In the genomic region with DNA sequence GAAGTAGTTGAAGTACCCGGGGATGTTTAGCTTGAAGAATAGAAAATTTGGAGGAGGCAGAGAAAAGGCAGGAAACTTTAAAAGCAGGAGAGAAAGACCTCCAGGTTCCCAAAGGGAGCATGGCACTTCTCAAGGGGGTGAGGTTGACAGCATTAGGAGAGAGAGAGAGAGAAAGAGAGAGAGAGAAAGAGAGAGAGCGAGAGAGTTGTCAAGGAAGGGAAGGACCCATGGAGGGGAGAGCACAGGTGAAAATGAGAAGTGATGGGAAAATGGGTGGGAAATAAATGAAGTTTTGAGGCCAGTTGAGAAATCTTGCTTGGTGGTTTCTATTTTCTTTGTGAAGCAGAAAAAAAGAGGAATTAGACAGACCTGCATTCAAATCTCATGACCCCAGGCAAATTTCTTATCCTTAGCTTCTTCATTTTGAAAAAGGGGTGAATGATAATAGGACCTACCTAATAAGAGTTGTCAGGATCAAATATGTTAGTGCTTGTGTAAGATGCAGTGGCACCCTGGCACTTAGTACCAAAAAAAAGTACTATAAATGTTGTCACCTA, we compare ENCODE assay signal across 18 cellular contexts. TPM values are rescaled to one million over a fixed set of nuclear protein-coding genes. Genes with fewer than 3 reads are reported as not detected.
DNase-seq lines count a peak whose midpoint lies in the region; ATAC-seq, FAIRE-seq and TF ChIP-seq lines count a peak whose summit lies in the region.
"Had no signal": no experiment of that assay in that cellular context is flagged by ENCODE, and none has a peak within 500 bp of the region (broad histone marks: within the 10 kb centered on the region; RNA-seq: fewer than 3 reads in every experiment).

No MANE protein-coding gene starts in this region.

- H3K9ac ChIP-seq in BLaER1 = no peak overlapping the region
- no peak overlapping the region for H3K9ac ChIP-seq in OCI-LY3 (ENCODE audit: low read length)
- peak overlapping the region; percentile 47 for H3K9ac ChIP-seq in GM12878 (ENCODE audit: control insufficient read depth, insufficient read depth, low read length)

- H3K27me3 ChIP-seq in BLaER1 (no peaks in the 10 kb centered on the region), DOHH2 (ENCODE audit: control insufficient read depth, low read length) (no peaks in the 10 kb centered on the region), OCI-LY3 (ENCODE audit: low read depth, low read length) (peaks cover 71% of the 10 kb centered on the region), GM12878 (replicated peaks in 1 of 2; ENCODE audit: control insufficient read depth in 2 of 2, insufficient read depth in 2 of 2, low read length in 1 of 2) (no peaks in the 10 kb centered on the region)
- H3K27me3 ChIP-seq: tibial artery had no signal

- peaks cover 3% of the 10 kb centered on the region; the same call in 1 of the 2 replicates for H3K79me2 ChIP-seq in DOHH2 (ENCODE audit: control insufficient read depth, low read length)
- H3K79me2 ChIP-seq in OCI-LY3 (ENCODE audit: low read length) = no peaks in the 10 kb centered on the region
- H3K79me2 ChIP-seq in GM12878 (ENCODE audit: control insufficient read depth, insufficient read depth, low read length) = peaks cover 89% of the 10 kb centered on the region

- H4K20me1 ChIP-seq in BLaER1 = no peaks in the 10 kb centered on the region
- H4K20me1 ChIP-seq in DOHH2 (ENCODE audit: control insufficient read depth, insufficient read depth, low read depth, low read length) = no peaks in the 10 kb centered on the region
- H4K20me1 ChIP-seq in OCI-LY3 (ENCODE audit: insufficient read depth, low read length) = peaks cover 6% of the 10 kb centered on the region
- H4K20me1 ChIP-seq in GM12878 (ENCODE audit: control insufficient read depth, insufficient read depth) = no peaks in the 10 kb centered on the region

- peaks cover 15% of the 10 kb centered on the region for H3K36me3 Mint-ChIP-seq in activated T-helper 2 cell treated with anti-CD3 and anti-CD28 coated beads, Interferon-gamma antibody, Interleukin-2, Interleukin-4, amounts not matched to agents 10 μg/mL and 5 μg/mL and 100 μg/mL, durations not matched to agents 14 hours and 24 hours and 36 hours (ENCODE audit: low read depth)
- H3K36me3 Mint-ChIP-seq: WTC11 had no signal

- TF ChIP-seq RAD21 in GM12878 (IDR thresholded peaks at IDR 0.05; ENCODE audit: insufficient read depth, low read depth, low read length) = no peak

- no peak for TF ChIP-seq POLR2A in GM12878 (IDR thresholded peaks at IDR 0.05; ENCODE audit: low read depth, low read length)

- in situ Hi-C loops in GM12878 (cut with MboI) = loop anchor here (25.0 kb wide), 1 partner anchor 1178 kb away; no protein-coding TSS in a partner anchor

- WGBS in GM12878 (ENCODE audit: insufficient coverage, insufficient replicate concordance, low lambda C conversion rate, missing lambda C conversion rate) = 32% methylated on average over 2 of the region's 2 CpGs

- H3F3A ChIP-seq in DOHH2 (ENCODE audit: control insufficient read depth, insufficient read depth) = peaks cover 12% of the 10 kb centered on the region

- CTCF ChIA-PET in GM12878 (lab: Yijun Ruan, JAX) = interaction anchor here (1.7 to 11.5 kb wide), 7 partner anchors 7 to 150 kb away, joined by 8 to 134 read pairs (median 17); no protein-coding TSS in a partner anchor

- POLR2A ChIA-PET in GM12878 (lab: Charles Lee) = interaction anchor here (1.0 to 5.1 kb wide), 12 partner anchors 10 to 156 kb away, joined by 3 to 79 read pairs (median 6); partner anchors contain the start of gene PRKCB

- ATAC-seq in GM12878 (no peak), HG03520 (IDR thresholded peaks at IDR 0.05; ENCODE audit: unreplicated experiment) (no peak)
- ATAC-seq: psoas muscle, WTC11 had no signal

- no peaks in the 10 kb centered on the region for H3K9me3 Mint-ChIP-seq in activated T-helper 2 cell treated with anti-CD3 and anti-CD28 coated beads, Interferon-gamma antibody, Interleukin-2, Interleukin-4, amounts not matched to agents 10 μg/mL and 5 μg/mL and 100 μg/mL, durations not matched to agents 14 hours and 24 hours and 36 hours
- H3K9me3 Mint-ChIP-seq: WTC11 had no signal

- intact Hi-C loops in GM12878 (cut with micrococcal nuclease; ENCODE audit: unreplicated experiment) = loop anchor here (5.0 kb wide), 1 partner anchor 153 kb away; no protein-coding TSS in a partner anchor
- intact Hi-C loops in activated T-helper 2 cell treated with anti-CD3 and anti-CD28 coated beads, Interferon-gamma antibody, Interleukin-2, Interleukin-4, amounts not matched to agents 10 μg/mL and 5 μg/mL and 100 μg/mL, durations not matched to agents 14 hours and 24 hours and 36 hours (cut with micrococcal nuclease) = loop anchor here (5.0 kb wide), 2 partner anchors 32 to 57 kb away; no protein-coding TSS in a partner anchor

- RAD21 ChIA-PET in GM12878 (lab: Charles Lee; ENCODE audit: unreplicated experiment) = interaction anchor here (0.8 to 9.2 kb wide), 11 partner anchors 11 to 153 kb away, joined by 3 to 177 read pairs (median 9); partner anchors contain the start of gene PRKCB

- TF ChIP-seq EP300 in GM12878 (IDR thresholded peaks at IDR 0.05; ENCODE audit: borderline replicate concordance in 1 of 2, control insufficient read depth in 1 of 2, low read depth in 2 of 2, low read length in 2 of 2) = no peak

- H3K27me3 Mint-ChIP-seq in activated T-helper 2 cell treated with anti-CD3 and anti-CD28 coated beads, Interferon-gamma antibody, Interleukin-2, Interleukin-4, amounts not matched to agents 10 μg/mL and 5 μg/mL and 100 μg/mL, durations not matched to agents 14 hours and 24 hours and 36 hours (ENCODE audit: low read depth) = no peaks in the 10 kb centered on the region

- no peaks in the 10 kb centered on the region for H3K9me2 ChIP-seq in DOHH2 (replicated peaks; ENCODE audit: control insufficient read depth, low read length)

- DNase-seq in GM12878 (ENCODE audit: low read depth, low spot score) (no peak), NCI-H510A treated with DMSO at 0.1 percent for 48 hours (lab: John Stamatoyannopoulos, UW) (no peak), T1000 (lab: John Stamatoyannopoulos, UW) (no peak)
- no peak for DNase-seq in activated T-helper 2 cell treated with anti-CD3 and anti-CD28 coated beads, Interferon-gamma antibody, Interleukin-2, Interleukin-4, amounts not matched to agents 10 μg/mL and 5 μg/mL and 100 μg/mL, durations not matched to agents 14 hours and 24 hours and 36 hours (ENCODE audit: low spot score)
- DNase-seq: esophagus squamous epithelium; NCI-H2029 treated with DMSO at 0.1 percent for 48 hours; NCI-H748 treated with DMSO at 0.1 percent for 48 hours; psoas muscle; SHP77 treated with DMSO at 0.1 percent for 48 hours; stimulated activated CD4-positive, alpha-beta T cell treated with anti-CD3 and anti-CD28 coated beads, Interleukin-15, amount 100 ng/mL, for 24 hours; tibial artery had no signal

- H3K27ac Mint-ChIP-seq in activated T-helper 2 cell treated with anti-CD3 and anti-CD28 coated beads, Interferon-gamma antibody, Interleukin-2, Interleukin-4, amounts not matched to agents 10 μg/mL and 5 μg/mL and 100 μg/mL, durations not matched to agents 14 hours and 24 hours and 36 hours = no peak overlapping the region
- H3K27ac Mint-ChIP-seq: WTC11 had no signal

- H3K27ac ChIP-seq in BLaER1 = peak overlapping the region; percentile 45; the same call in 1 of the 2 replicates
- peak overlapping the region; percentile 55 for H3K27ac ChIP-seq in DOHH2 (ENCODE audit: low read depth, low read length)
- no peak overlapping the region for H3K27ac ChIP-seq in OCI-LY3 (ENCODE audit: low read length)
- H3K27ac ChIP-seq in GM12878 (ENCODE audit: control insufficient read depth, insufficient read depth) = peak overlapping the region; percentile 83
- H3K27ac ChIP-seq: C4-2B, coronary artery, esophagus squamous epithelium, psoas muscle, tibial artery had no signal

- no TSS peak for BruUV-seq in GM12878 (replicated peaks; lab: Mats Ljungman, UMichigan)

- SMC1A ChIA-PET in GM12878 (lab: Charles Lee; ENCODE audit: uncharacterized antibody, unreplicated experiment) = interaction anchor here (0.6 to 27.0 kb wide), 9 partner anchors 7 to 176 kb away, joined by 3 to 468 read pairs (median 22); no protein-coding TSS in a partner anchor

- peaks cover 69% of the 10 kb centered on the region for H3K4me1 Mint-ChIP-seq in activated T-helper 2 cell treated with anti-CD3 and anti-CD28 coated beads, Interferon-gamma antibody, Interleukin-2, Interleukin-4, amounts not matched to agents 10 μg/mL and 5 μg/mL and 100 μg/mL, durations not matched to agents 14 hours and 24 hours and 36 hours (ENCODE audit: low read depth)

- no peak overlapping the region for H3K4me3 Mint-ChIP-seq in activated T-helper 2 cell treated with anti-CD3 and anti-CD28 coated beads, Interferon-gamma antibody, Interleukin-2, Interleukin-4, amounts not matched to agents 10 μg/mL and 5 μg/mL and 100 μg/mL, durations not matched to agents 14 hours and 24 hours and 36 hours (ENCODE audit: low read depth)
- H3K4me3 Mint-ChIP-seq: WTC11 had no signal

- H3K4me2 ChIP-seq in BLaER1 (peak overlapping the region; percentile 58), DOHH2 (ENCODE audit: low read length) (peak overlapping the region; percentile 76), OCI-LY3 (ENCODE audit: low read length) (peak overlapping the region; percentile 38), GM12878 (ENCODE audit: control insufficient read depth, insufficient read depth) (peak overlapping the region; percentile 72)

- H3K9me3 ChIP-seq in BLaER1 = no peaks in the 10 kb centered on the region
- no peaks in the 10 kb centered on the region for H3K9me3 ChIP-seq in DOHH2 (ENCODE audit: control insufficient read depth, insufficient read depth, low read length)
- H3K9me3 ChIP-seq in OCI-LY3 (ENCODE audit: insufficient read depth, low read length) = no peaks in the 10 kb centered on the region
- H3K9me3 ChIP-seq in GM12878 (replicated peaks; ENCODE audit: control insufficient read depth, insufficient read depth, low read length) = no peaks in the 10 kb centered on the region
- H3K9me3 ChIP-seq: esophagus squamous epithelium, psoas muscle, tibial artery had no signal

- H2AFZ ChIP-seq in OCI-LY3 (ENCODE audit: low read depth, low read length) (no peak overlapping the region), GM12878 (ENCODE audit: control insufficient read depth, low read depth, low read length) (no peak overlapping the region)

- no peak for TF ChIP-seq CTCF in DOHH2 (IDR thresholded peaks at IDR 0.05; ENCODE audit: low read depth, low read length, poor library complexity, severe bottlenecking)
- TF ChIP-seq CTCF in OCI-LY3 (IDR thresholded peaks at IDR 0.05; ENCODE audit: low read depth, low read length) = no peak
- no peak for TF ChIP-seq CTCF in GM12878 (IDR thresholded peaks at IDR 0.05 in 2 of 3, conservative IDR thresholded peaks at IDR 0.05 in 1 of 3; ENCODE audit: control insufficient read depth in 2 of 3, extremely low read depth in 1 of 3, insufficient read depth in 1 of 3, low read depth in 3 of 3, low read length in 3 of 3)

- no peak overlapping the region for H3K4me3 ChIP-seq in BLaER1
- H3K4me3 ChIP-seq in DOHH2 (ENCODE audit: low read length) = peak overlapping the region; percentile 57
- H3K4me3 ChIP-seq in OCI-LY3 (ENCODE audit: low read length) = no peak overlapping the region
- peak overlapping the region; percentile 14; the same call in 1 of the 2 replicates for H3K4me3 ChIP-seq in GM12878
- H3K4me3 ChIP-seq: coronary artery, esophagus squamous epithelium, psoas muscle, tibial artery had no signal

- H3K4me1 ChIP-seq in BLaER1 (peaks cover 54% of the 10 kb centered on the region), DOHH2 (ENCODE audit: control insufficient read depth, low read length) (peaks cover 71% of the 10 kb centered on the region), OCI-LY3 (ENCODE audit: low read length) (peaks cover 54% of the 10 kb centered on the region), GM12878 (ENCODE audit: control insufficient read depth, insufficient read depth, low read length) (peaks cover 85% of the 10 kb centered on the region)
- H3K4me1 ChIP-seq: psoas muscle had no signal

- H3K36me3 ChIP-seq in BLaER1 = no peaks in the 10 kb centered on the region
- H3K36me3 ChIP-seq in DOHH2 (ENCODE audit: control insufficient read depth, low read length) = no peaks in the 10 kb centered on the region
- no peaks in the 10 kb centered on the region for H3K36me3 ChIP-seq in OCI-LY3 (replicated peaks; ENCODE audit: low read depth, low read length)
- H3K36me3 ChIP-seq in GM12878 (ENCODE audit: control insufficient read depth in 2 of 2, insufficient read depth in 2 of 2, low read length in 1 of 2) = peaks cover 0 to 5% of the 10 kb centered on the region in 2 experiments; a peak in 2 of 4 replicates
- H3K36me3 ChIP-seq: esophagus squamous epithelium, tibial artery had no signal

- FAIRE-seq in GM12878 (lab: Jason Lieb, UNC) = no peak

RNA-seq across cellular contexts. Expression of gene PRKCB, which starts 24.0 kb away (rescaled TPM):
- total RNA-seq in GM12878 (2013; cell fraction: nucleolus; rRNA removed) = 650 and 657 TPM in 2 replicates
- total RNA-seq in GM12878 (2014; rRNA removed) = 106 and 118 TPM in 2 replicates
- total RNA-seq in GM12878 (2014; rRNA removed; fragmentation: Illumina TruSeq; extraction: Trizol) = 117 and 119 TPM in 2 replicates
- 148 and 158 TPM in 2 replicates for total RNA-seq in GM12878 (2021)
- polyA plus RNA-seq in GM12878 (2011; ENCODE audit: low read depth) = 86.6 TPM
- polyA plus RNA-seq in GM12878 (2011; rRNA removed) = 134 and 135 TPM in 2 replicates
- polyA plus RNA-seq in GM12878 (2011; cell fraction: cytosol; rRNA removed) = 105 and 107 TPM in 2 replicates
- polyA plus RNA-seq in GM12878 (2011; cell fraction: nucleus; rRNA removed) = 96.5 and 127 TPM in 2 replicates
- 126 and 129 TPM in 2 replicates for polyA plus RNA-seq in GM12878 (2012)
- 121 and 128 TPM in 2 replicates for polyA plus RNA-seq in GM12878 (2014; fragmentation: Illumina TruSeq; extraction: Trizol)
- 10 to 100 TPM; 42.4 to 60.2 TPM for polyA plus RNA-seq in GM12878 (2014; fragmentation: Nextera tagmentation; extraction: Ambion mirVana)
- polyA plus RNA-seq in GM12878 (2014; rRNA removed) = 85.3 and 88.3 TPM in 2 replicates
- polyA plus RNA-seq in GM12878 (2016; fragmentation: Nextera tagmentation; extraction: Ambion mirVana) = 10 to 100 TPM; 21.4 to 22.3 TPM
- 463 and 485 TPM in 2 replicates for polyA minus RNA-seq in GM12878 (2011; rRNA and poly(A)+ RNA removed)
- 91.7 and 117 TPM in 2 replicates for polyA minus RNA-seq in GM12878 (2011; cell fraction: cytosol; rRNA and poly(A)+ RNA removed)
- polyA minus RNA-seq in GM12878 (2011; cell fraction: nucleus; rRNA and poly(A)+ RNA removed) = 99.0 and 165 TPM in 2 replicates
- total RNA-seq in activated T-helper 2 cell treated with anti-CD3 and anti-CD28 coated beads, Interferon-gamma antibody, Interleukin-2, Interleukin-4, amounts not matched to agents 10 μg/mL and 5 μg/mL and 100 μg/mL, durations not matched to agents 14 hours and 24 hours and 36 hours = 69.0 and 69.5 TPM in 2 replicates

Comparison
In these comparisons a context has a peak if more than half of its experiments do, and no peak if none do; other contexts are left out.
1. H3K4me3 ChIP-seq: peak in DOHH2 (single experiment) and GM12878 (single experiment); none in BLaER1 (single experiment) and OCI-LY3 (single experiment).
2. Peak in every context shown above with its lines, with median percentiles within 50 percentile points of each other: H3K4me2 ChIP-seq.